21 cellular contexts compared by ENCODE assay signal in the genomic region with DNA sequence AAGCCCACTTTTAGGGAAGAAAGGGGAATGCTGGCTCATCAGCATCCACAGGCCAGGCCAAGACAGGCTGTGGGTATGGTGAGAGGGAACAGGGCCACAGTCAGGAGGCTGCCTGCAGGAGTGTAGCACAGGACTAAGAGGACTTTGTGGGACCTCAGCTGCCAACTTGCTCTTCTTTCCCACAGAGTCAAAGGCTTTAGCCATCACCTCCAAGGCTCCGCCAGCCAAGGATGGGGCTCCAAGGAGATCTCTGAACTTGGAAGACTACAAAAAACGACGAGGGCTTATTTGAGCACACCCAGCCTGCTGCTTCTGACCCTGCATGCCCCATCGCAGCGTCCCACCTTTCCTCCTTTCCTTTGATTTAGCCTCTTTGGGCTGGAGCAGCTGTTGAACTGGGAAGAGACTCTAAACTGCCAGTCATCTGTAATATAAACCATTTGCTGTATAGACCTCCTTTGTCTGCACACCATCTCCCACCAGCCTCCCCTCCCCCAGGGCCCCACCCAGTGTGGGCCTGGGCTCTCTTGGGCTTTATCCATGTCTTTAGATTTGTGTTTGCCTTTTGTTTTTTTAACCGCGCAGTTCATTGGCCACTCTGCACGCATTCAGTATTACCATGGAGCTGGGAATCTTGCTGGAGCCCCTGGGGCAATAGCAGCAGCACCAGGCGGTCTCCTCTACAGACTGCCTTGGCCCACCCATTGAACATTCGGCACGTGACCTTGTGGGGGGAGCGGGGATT. TPM values are rescaled to one million over a fixed set of nuclear protein-coding genes. Genes with fewer than 3 reads are reported as not detected.
DNase-seq lines count a peak whose midpoint lies in the region; ATAC-seq and TF ChIP-seq lines count a peak whose summit lies in the region.
"Had no signal": no experiment of that assay in that cellular context is flagged by ENCODE, and none has a peak within 500 bp of the region (broad histone marks: within the 10 kb centered on the region; RNA-seq: fewer than 3 reads in every experiment).

No MANE protein-coding gene starts in this region.

- ATAC-seq in activated naive CD4-positive, alpha-beta T cell treated with anti-CD3 and anti-CD28 coated beads, Interleukin-2, amount 50 U/mL, for 72 hours: no peak
- ATAC-seq in activated CD8-positive, alpha-beta T cell treated with anti-CD3 and anti-CD28 coated beads for 36 hours: no peak
- no peak for ATAC-seq in stimulated activated naive B cell treated with anti-CD40 and anti-IgM and Interleukin-4, amounts not matched to agents 10 μg/mL and 1 μg/mL and 100 μg/mL, for 72 hours (replicated peaks)
- no peak for ATAC-seq in GM21717 (IDR thresholded peaks at IDR 0.05; ENCODE audit: unreplicated experiment)

- H3K36me3 ChIP-seq in spleen: peaks cover 2 to 82% (median 60%) of the 10 kb centered on the region in 6 donors

- peaks cover 0 to 15% (median 10%) of the 10 kb centered on the region in 6 donors for H3K4me1 ChIP-seq in spleen

- POLR2A ChIA-PET in activated CD8-positive, alpha-beta T cell treated with anti-CD3 and anti-CD28 coated beads for 36 hours (lab: Charles Lee): interaction anchor here (1.2 to 2.2 kb wide), 2 partner anchors 10 to 52 kb away, joined by 3 to 5 read pairs; no protein-coding TSS in a partner anchor

- TF ChIP-seq POLR2A in spleen (IDR thresholded peaks at IDR 0.05): no peak

- no peak overlapping the region for H3K4me3 ChIP-seq in spleen

- H3K27ac ChIP-seq in spleen: no peak overlapping the region

- CTCF ChIA-PET in activated naive CD4-positive, alpha-beta T cell treated with anti-CD3 and anti-CD28 coated beads for 36 hours (lab: Charles Lee): interaction anchor here (1.4 to 2.8 kb wide), 2 partner anchors 13 to 15 kb away, joined by 6 to 9 read pairs; no protein-coding TSS in a partner anchor
- CTCF ChIA-PET in activated CD8-positive, alpha-beta T cell treated with anti-CD3 and anti-CD28 coated beads for 36 hours (lab: Charles Lee): interaction anchor here (0.5 to 6.8 kb wide), 4 partner anchors 15 to 538 kb away, joined by 3 to 49 read pairs (median 7); no protein-coding TSS in a partner anchor

- no peak for DNase-seq in activated naive CD4-positive, alpha-beta T cell treated with anti-CD3 and anti-CD28 coated beads for 36 hours
- DNase-seq in activated naive CD4-positive, alpha-beta T cell treated with anti-CD3 and anti-CD28 coated beads, Interleukin-2, amount 50 U/mL, for 72 hours (ENCODE audit: low spot score in 2 of 2): no peak
- no peak for DNase-seq in activated CD8-positive, alpha-beta T cell treated with anti-CD3 and anti-CD28 coated beads for 36 hours
- DNase-seq in endothelial cell (ENCODE audit: low spot score): no peak
- DNase-seq in stimulated activated naive B cell treated with anti-CD40 and anti-IgM and Interleukin-4, amounts not matched to agents 10 μg/mL and 1 μg/mL and 100 μg/mL, for 72 hours: no peak
- DNase-seq in spleen: no peak
- DNase-seq in NCI-H2227 treated with DMSO at 0.1 percent for 48 hours (lab: John Stamatoyannopoulos, UW): no peak
- DNase-seq: 8988T; C1 segment of cervical spinal cord; CD8-positive, alpha-beta memory T cell; Karpas-422; MV-4-11; NCI-H1105 treated with DMSO at 0.1 percent for 48 hours; NCI-H2029 treated with DMSO at 0.1 percent for 48 hours; NCI-H345; NCI-H524 treated with DMSO at 0.1 percent for 48 hours; NCI-H82; Right ventricle myocardium superior had no signal

- H3K27me3 ChIP-seq in spleen (replicated peaks in 1 of 7): no peaks in the 10 kb centered on the region

- 93 to 97% (median 94%) methylated on average over 12 of the region's 12 CpGs for WGBS in spleen, 5 donors

- no peaks in the 10 kb centered on the region for H3K27me3 Mint-ChIP-seq in activated naive CD4-positive, alpha-beta T cell treated with anti-CD3 and anti-CD28 coated beads for 36 hours (ENCODE audit: low read depth)
- no peaks in the 10 kb centered on the region for H3K27me3 Mint-ChIP-seq in activated CD8-positive, alpha-beta T cell treated with anti-CD3 and anti-CD28 coated beads for 36 hours
- H3K27me3 Mint-ChIP-seq in endothelial cell (ENCODE audit: unreplicated experiment): peaks cover 4% of the 10 kb centered on the region
- no peaks in the 10 kb centered on the region for H3K27me3 Mint-ChIP-seq in stimulated activated naive B cell treated with anti-CD40 and anti-IgM and Interleukin-4, amounts not matched to agents 10 μg/mL and 1 μg/mL and 100 μg/mL, for 72 hours
- H3K27me3 Mint-ChIP-seq: CD8-positive, alpha-beta memory T cell had no signal

- H3K4me3 Mint-ChIP-seq in activated naive CD4-positive, alpha-beta T cell treated with anti-CD3 and anti-CD28 coated beads for 36 hours: no peak overlapping the region
- no peak overlapping the region for H3K4me3 Mint-ChIP-seq in activated CD8-positive, alpha-beta T cell treated with anti-CD3 and anti-CD28 coated beads for 36 hours
- peak overlapping the region; percentile 82 for H3K4me3 Mint-ChIP-seq in endothelial cell (ENCODE audit: unreplicated experiment)
- H3K4me3 Mint-ChIP-seq in stimulated activated naive B cell treated with anti-CD40 and anti-IgM and Interleukin-4, amounts not matched to agents 10 μg/mL and 1 μg/mL and 100 μg/mL, for 72 hours: no peak overlapping the region

- H3K36me3 Mint-ChIP-seq in activated naive CD4-positive, alpha-beta T cell treated with anti-CD3 and anti-CD28 coated beads for 36 hours (ENCODE audit: low read depth): peaks cover 42% of the 10 kb centered on the region
- peaks cover 12 to 26% of the 10 kb centered on the region in 2 donors for H3K36me3 Mint-ChIP-seq in activated naive CD4-positive, alpha-beta T cell treated with anti-CD3 and anti-CD28 coated beads, Interleukin-2, amount 50 U/mL, for 72 hours
- H3K36me3 Mint-ChIP-seq in activated CD8-positive, alpha-beta T cell treated with anti-CD3 and anti-CD28 coated beads for 36 hours (ENCODE audit: low read depth): peaks cover 46% of the 10 kb centered on the region
- peaks cover 38% of the 10 kb centered on the region for H3K36me3 Mint-ChIP-seq in endothelial cell (ENCODE audit: low read depth, unreplicated experiment)
- H3K36me3 Mint-ChIP-seq in stimulated activated naive B cell treated with anti-CD40 and anti-IgM and Interleukin-4, amounts not matched to agents 10 μg/mL and 1 μg/mL and 100 μg/mL, for 72 hours: peaks cover 33 to 41% of the 10 kb centered on the region in 2 donors

- no peaks in the 10 kb centered on the region for H3K9me3 Mint-ChIP-seq in activated naive CD4-positive, alpha-beta T cell treated with anti-CD3 and anti-CD28 coated beads for 36 hours
- H3K9me3 Mint-ChIP-seq in activated naive CD4-positive, alpha-beta T cell treated with anti-CD3 and anti-CD28 coated beads, Interleukin-2, amount 50 U/mL, for 72 hours: no peaks in the 10 kb centered on the region
- H3K9me3 Mint-ChIP-seq in activated CD8-positive, alpha-beta T cell treated with anti-CD3 and anti-CD28 coated beads for 36 hours: no peaks in the 10 kb centered on the region
- H3K9me3 Mint-ChIP-seq in endothelial cell (ENCODE audit: unreplicated experiment): no peaks in the 10 kb centered on the region
- no peaks in the 10 kb centered on the region for H3K9me3 Mint-ChIP-seq in stimulated activated naive B cell treated with anti-CD40 and anti-IgM and Interleukin-4, amounts not matched to agents 10 μg/mL and 1 μg/mL and 100 μg/mL, for 72 hours
- H3K9me3 Mint-ChIP-seq: CD8-positive, alpha-beta memory T cell had no signal

- no peak for TF ChIP-seq CTCF in activated CD8-positive, alpha-beta T cell treated with anti-CD3 and anti-CD28 coated beads for 36 hours (IDR thresholded peaks at IDR 0.05)
- TF ChIP-seq CTCF in endothelial cell (IDR thresholded peaks at IDR 0.05; ENCODE audit: unreplicated experiment): no peak
- TF ChIP-seq CTCF in spleen (IDR thresholded peaks at IDR 0.05 in 8 of 11, conservative IDR thresholded peaks at IDR 0.05 in 3 of 11): no peak

- no peaks in the 10 kb centered on the region for H3K9me3 ChIP-seq in spleen

- H3K27ac Mint-ChIP-seq in activated naive CD4-positive, alpha-beta T cell treated with anti-CD3 and anti-CD28 coated beads for 36 hours: peak overlapping the region; percentile 24
- peak overlapping the region in 1 of 2 donors; percentile 73 for H3K27ac Mint-ChIP-seq in activated naive CD4-positive, alpha-beta T cell treated with anti-CD3 and anti-CD28 coated beads, Interleukin-2, amount 50 U/mL, for 72 hours
- peak overlapping the region; percentile 27 for H3K27ac Mint-ChIP-seq in activated CD8-positive, alpha-beta T cell treated with anti-CD3 and anti-CD28 coated beads for 36 hours
- no peak overlapping the region for H3K27ac Mint-ChIP-seq in endothelial cell (ENCODE audit: unreplicated experiment)
- H3K27ac Mint-ChIP-seq in stimulated activated naive B cell treated with anti-CD40 and anti-IgM and Interleukin-4, amounts not matched to agents 10 μg/mL and 1 μg/mL and 100 μg/mL, for 72 hours: peak overlapping the region; percentile 49

- H3K4me1 Mint-ChIP-seq in activated naive CD4-positive, alpha-beta T cell treated with anti-CD3 and anti-CD28 coated beads for 36 hours (ENCODE audit: low read depth): peaks cover 22% of the 10 kb centered on the region
- H3K4me1 Mint-ChIP-seq in activated CD8-positive, alpha-beta T cell treated with anti-CD3 and anti-CD28 coated beads for 36 hours (ENCODE audit: low read depth): peaks cover 32% of the 10 kb centered on the region
- no peaks in the 10 kb centered on the region for H3K4me1 Mint-ChIP-seq in endothelial cell (ENCODE audit: unreplicated experiment)
- peaks cover 11 to 18% of the 10 kb centered on the region in 2 donors for H3K4me1 Mint-ChIP-seq in stimulated activated naive B cell treated with anti-CD40 and anti-IgM and Interleukin-4, amounts not matched to agents 10 μg/mL and 1 μg/mL and 100 μg/mL, for 72 hours

- intact Hi-C loops in activated naive CD4-positive, alpha-beta T cell treated with anti-CD3 and anti-CD28 coated beads for 36 hours (cut with micrococcal nuclease): no loop called here
- intact Hi-C loops in activated CD8-positive, alpha-beta T cell treated with anti-CD3 and anti-CD28 coated beads for 36 hours (cut with micrococcal nuclease): no loop called here
- intact Hi-C loops in spleen (cut with DNase I; ENCODE audit: low total_unique reads): no loop called here

RNA-seq across cellular contexts. Expression of gene ITPKA, which starts 13.1 kb away (rescaled TPM):
- total RNA-seq in activated naive CD4-positive, alpha-beta T cell treated with anti-CD3 and anti-CD28 coated beads for 36 hours: 1 to 10 TPM; 1.0 to 1.7 TPM
- total RNA-seq in activated naive CD4-positive, alpha-beta T cell treated with anti-CD3 and anti-CD28 coated beads, Interleukin-2, amount 50 U/mL, for 72 hours: 1 to 10 TPM; 1.2 to 7.1 TPM
- total RNA-seq in activated CD8-positive, alpha-beta T cell treated with anti-CD3 and anti-CD28 coated beads for 36 hours: 1 to 10 TPM; 4.7 to 6.1 TPM
- total RNA-seq in endothelial cell (ENCODE audit: unreplicated experiment) (4.2 TPM), spleen (under 1 TPM in 3 of 7 donors, not detected in 4; 0.17 to 0.51 (median 0.37) TPM)
- under 1 TPM; 0.09 to 0.19 (median 0.18) TPM for polyA plus RNA-seq in spleen
- total RNA-seq: OCI-LY7 had no signal
- polyA plus RNA-seq: CD8-positive, alpha-beta memory T cell had no signal

RNA-seq across cellular contexts. Expression of gene LTK, which starts 33.1 kb away (rescaled TPM):
- not detected for total RNA-seq in activated naive CD4-positive, alpha-beta T cell treated with anti-CD3 and anti-CD28 coated beads for 36 hours
- under 1 TPM; 0.20 to 0.51 TPM for total RNA-seq in activated naive CD4-positive, alpha-beta T cell treated with anti-CD3 and anti-CD28 coated beads, Interleukin-2, amount 50 U/mL, for 72 hours
- total RNA-seq in activated CD8-positive, alpha-beta T cell treated with anti-CD3 and anti-CD28 coated beads for 36 hours: under 1 TPM; 0.81 to 0.83 TPM
- 25.7 TPM for total RNA-seq in endothelial cell (ENCODE audit: unreplicated experiment)
- total RNA-seq in spleen: 1 to 10 TPM; 2.0 to 7.0 (median 4.5) TPM
- 1 to 10 TPM in 2 of 3 donors, under 1 TPM in 1; 0.93 to 5.3 (median 4.5) TPM for polyA plus RNA-seq in spleen
- total RNA-seq: M059J had no signal
